In genomic region chr12:24066865-24067264, GRCh38 we compare ENCODE assay signal across 14 cellular contexts.
DNase-seq lines count a peak whose midpoint lies in the region; ATAC-seq, FAIRE-seq and TF ChIP-seq lines count a peak whose summit lies in the region.
"Had no signal": no experiment of that assay in that cellular context is flagged by ENCODE, and none has a peak within 500 bp of the region (broad histone marks: within the 10 kb centered on the region; RNA-seq: fewer than 3 reads in every experiment).

No MANE protein-coding gene starts in this region.

- FAIRE-seq in RCC 7860 (lab: Jason Lieb, UNC) = no peak
- FAIRE-seq: G401.6 had no signal

- intact Hi-C loops in mucosa of descending colon (cut with DNase I, micrococcal nuclease) (no loop called here), left ventricle myocardium superior (cut with micrococcal nuclease) (no loop called here)

- no peaks in the 10 kb centered on the region for H3K36me3 ChIP-seq in mucosa of descending colon (ENCODE audit: low read depth)
- H3K36me3 ChIP-seq: adrenal gland, right atrium auricular region had no signal

- no peak overlapping the region for H3K4me3 Mint-ChIP-seq in immature natural killer cell

- no peaks in the 10 kb centered on the region for H3K27me3 Mint-ChIP-seq in immature natural killer cell (ENCODE audit: low read depth in 3 of 3)

- peak; percentile 46 for DNase-seq in COLO829 (ENCODE audit: low spot score)
- peak; percentile 7 for DNase-seq in RCC 7860 (ENCODE audit: low spot score)
- DNase-seq in coronary artery (ENCODE audit: low spot score) = no peak
- no peak for DNase-seq in mucosa of descending colon
- DNase-seq in cerebellar cortex (ENCODE audit: low spot score) = no peak
- no peak for DNase-seq in immature natural killer cell
- DNase-seq in left ventricle myocardium superior = no peak
- DNase-seq: activated CD4-positive, CD25-positive, alpha-beta regulatory T cell treated with anti-CD3 and anti-CD28 coated beads, Interleukin-2, amount 50 U/mL, for 72 hours; activated T-cell treated with anti-CD3 and anti-CD28 coated beads, Interleukin-2, amount 50 U/mL, for 1 hour; adrenal gland; NCI-H2029 treated with DMSO at 0.1 percent for 48 hours had no signal

- H3K9me3 ChIP-seq in mucosa of descending colon = no peaks in the 10 kb centered on the region
- H3K9me3 ChIP-seq: adrenal gland, right atrium auricular region had no signal

- no peaks in the 10 kb centered on the region for H3K4me1 ChIP-seq in mucosa of descending colon (ENCODE audit: low read depth)
- H3K4me1 ChIP-seq: adrenal gland had no signal

- ATAC-seq in mucosa of descending colon (peak; percentile 38), HG03457 (IDR thresholded peaks at IDR 0.05; ENCODE audit: unreplicated experiment) (no peak), left ventricle myocardium superior (no peak)

- H3K4me3 ChIP-seq in coronary artery = no peak overlapping the region
- H3K4me3 ChIP-seq in mucosa of descending colon = no peak overlapping the region
- H3K4me3 ChIP-seq: adrenal gland, right atrium auricular region had no signal

- H3K27ac Mint-ChIP-seq in immature natural killer cell = no peak overlapping the region

- no peaks in the 10 kb centered on the region for H3K4me1 Mint-ChIP-seq in immature natural killer cell

- H3K36me3 Mint-ChIP-seq in immature natural killer cell = no peaks in the 10 kb centered on the region

- no peaks in the 10 kb centered on the region for H3K9me3 Mint-ChIP-seq in immature natural killer cell

- no peak for TF ChIP-seq CTCF in coronary artery (IDR thresholded peaks at IDR 0.05)
- no peak for TF ChIP-seq CTCF in mucosa of descending colon (IDR thresholded peaks at IDR 0.05)

- H3K27ac ChIP-seq in coronary artery = peak overlapping the region; percentile 18 to 71
- H3K27ac ChIP-seq: adrenal gland, right atrium auricular region had no signal

Comparison
In these comparisons a context has a peak if more than half of its experiments do, and no peak if none do; other contexts are left out.
1. DNase-seq: peak in COLO829 (single experiment) and RCC 7860 (single experiment); none in coronary artery (single experiment), mucosa of descending colon (0 of 3), cerebellar cortex (single experiment), immature natural killer cell (0 of 3) and left ventricle myocardium superior (single experiment).